8 cellular contexts compared by ENCODE assay signal in the genomic region with DNA sequence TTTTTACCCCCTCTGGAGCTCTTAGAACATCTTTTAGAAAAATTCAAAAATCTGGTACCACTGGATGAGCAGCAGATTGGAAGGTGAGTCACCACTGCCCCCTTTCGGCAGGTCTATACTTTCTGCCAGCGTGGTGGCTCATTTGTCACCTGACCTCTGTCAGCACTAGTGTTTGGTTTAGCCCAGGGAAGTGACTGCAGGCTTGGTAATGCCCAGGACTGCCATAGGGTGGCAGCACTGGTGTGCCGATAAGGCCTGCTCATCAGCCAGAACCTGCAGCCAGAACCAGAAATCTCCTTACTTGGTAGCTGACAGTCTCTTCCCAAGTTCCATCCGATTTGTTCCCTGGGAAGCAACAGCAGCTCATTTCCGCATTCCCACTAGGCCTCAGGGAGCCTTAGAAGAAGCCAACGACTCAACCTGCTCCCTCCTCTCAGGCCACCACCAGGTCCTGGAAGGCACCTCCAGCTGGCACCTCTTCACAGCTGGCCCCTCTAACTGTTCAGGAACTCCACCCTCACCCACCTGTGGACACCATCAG. TPM values are rescaled to one million over a fixed set of nuclear protein-coding genes. Genes with fewer than 3 reads are reported as not detected.
DNase-seq lines count a peak whose midpoint lies in the region; ATAC-seq and TF ChIP-seq lines count a peak whose summit lies in the region.

No MANE protein-coding gene starts in this region.

- H3K36me3 ChIP-seq in left ventricle myocardium inferior (peaks cover 33% of the 10 kb centered on the region), aorta (ENCODE audit: control insufficient read depth in 1 of 2, insufficient read depth in 2 of 2, low read length in 1 of 2) (peaks cover 0 to 7% of the 10 kb centered on the region in 2 donors)

- H3K27me3 ChIP-seq in left ventricle myocardium inferior (ENCODE audit: low read depth) (no peaks in the 10 kb centered on the region), aorta (ENCODE audit: control insufficient read depth in 1 of 2, insufficient read depth in 2 of 2, low read length in 1 of 2) (no peaks in the 10 kb centered on the region)

- H3K4me3 ChIP-seq in left ventricle myocardium inferior (no peak overlapping the region), aorta (ENCODE audit: low read length in 2 of 2) (no peak overlapping the region)

- DNase-seq in NCI-H146 (lab: John Stamatoyannopoulos, UW) (peak; percentile 87), T follicular helper cell (ENCODE audit: low read depth) (peak; percentile 85), amniotic epithelial cell (ENCODE audit: low read depth) (peak; percentile 95), left ventricle myocardium inferior (peak; percentile 84), pulmonary artery endothelial cell (ENCODE audit: low read depth, low spot score) (peak; percentile 92), aorta (peak; percentile 94 to 95)

- H3K9me3 ChIP-seq in left ventricle myocardium inferior (replicated peaks) (no peaks in the 10 kb centered on the region), aorta (ENCODE audit: control insufficient read depth, low read length) (no peaks in the 10 kb centered on the region)

- intact Hi-C loops in left ventricle myocardium inferior (cut with micrococcal nuclease), result loop anchor here (2.0 kb wide), 1 partner anchor 64 kb away; no protein-coding TSS in a partner anchor
- intact Hi-C loops in aorta (cut with DNase I), result loop anchor here (1.0 to 2.0 kb wide), 2 partner anchors 60 to 66 kb away; a partner anchor contains a TSS

- peak; percentile 95 for TF ChIP-seq CTCF in left ventricle myocardium inferior (IDR thresholded peaks at IDR 0.05; ENCODE audit: borderline replicate concordance)

- ATAC-seq in GM18498 (IDR thresholded peaks at IDR 0.05; ENCODE audit: unreplicated experiment) (peak; percentile 96), HG02885 (IDR thresholded peaks at IDR 0.05; ENCODE audit: poor library complexity, unreplicated experiment) (peak; percentile 91), aorta (ENCODE audit: low FRiP score) (peak; percentile 97)

- peaks cover 73% of the 10 kb centered on the region for H3K4me1 ChIP-seq in left ventricle myocardium inferior
- peaks cover 2 to 7% of the 10 kb centered on the region in 2 donors for H3K4me1 ChIP-seq in aorta (ENCODE audit: control insufficient read depth in 1 of 2, insufficient read depth in 2 of 2, low read length in 2 of 2)

- WGBS in aorta, 2 donors, result 3 to 7% methylated on average over 6 of the region's 6 CpGs

- H3K27ac ChIP-seq in left ventricle myocardium inferior (replicated peaks), result peak overlapping the region; percentile 70
- H3K27ac ChIP-seq in aorta (ENCODE audit: low read depth in 1 of 2, low read length in 2 of 2), result peak overlapping the region; percentile 14 to 92

RNA-seq across cellular contexts. Expression of a gene that starts 6.8 kb away (rescaled TPM):
- total RNA-seq in left ventricle myocardium inferior, result 37.9 TPM
- 51.8 and 63.6 TPM in 2 replicates for total RNA-seq in pulmonary artery endothelial cell
- 10 to 100 TPM; 38.1 to 58.8 TPM for total RNA-seq in aorta
- 10 to 100 TPM; 38.6 to 46.3 TPM for polyA plus RNA-seq in aorta

RNA-seq across cellular contexts. Expression of a gene that starts 59.9 kb away (rescaled TPM):
- total RNA-seq in left ventricle myocardium inferior, result 27.0 TPM
- total RNA-seq in pulmonary artery endothelial cell, result 17.6 and 29.6 TPM in 2 replicates
- 10 to 100 TPM; 45.4 to 49.2 TPM for total RNA-seq in aorta
- polyA plus RNA-seq in aorta, result 10 to 100 TPM; 21.0 to 72.2 TPM
